ENCODE assay signal across 26 cellular contexts in the genomic region with DNA sequence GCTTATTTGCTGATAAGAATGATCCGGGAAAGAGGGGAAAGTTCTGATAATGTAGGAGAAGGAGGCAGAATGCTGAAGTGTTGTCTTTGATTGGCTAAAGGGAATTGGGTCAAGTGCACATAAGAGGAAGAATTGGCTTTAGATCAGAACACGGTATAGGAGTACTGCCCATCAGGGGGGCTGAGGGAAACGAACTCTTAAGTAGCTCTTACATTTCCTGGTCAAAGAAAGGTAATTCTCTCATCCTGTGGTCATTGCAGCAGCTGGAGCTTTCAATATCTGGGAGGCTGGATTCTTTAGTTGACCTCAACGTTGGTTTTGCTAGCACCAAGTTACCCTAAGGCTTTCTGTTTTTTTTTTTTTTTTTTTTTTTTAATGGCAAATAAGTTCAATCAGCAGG.
DNase-seq lines count a peak whose midpoint lies in the region; ATAC-seq and TF ChIP-seq lines count a peak whose summit lies in the region.
"Had no signal": no experiment of that assay in that cellular context is flagged by ENCODE, and none has a peak within 500 bp of the region (broad histone marks: within the 10 kb centered on the region; RNA-seq: fewer than 3 reads in every experiment).

No MANE protein-coding gene starts in this region.

- H3K4me2 ChIP-seq in PC-3 (ENCODE audit: low read length), result no peak overlapping the region

- H3K9me2 ChIP-seq in PC-3 (replicated peaks; ENCODE audit: low read length), result no peaks in the 10 kb centered on the region

- no peak overlapping the region for H2AFZ ChIP-seq in PC-3 (ENCODE audit: low read length)

- POLR2A ChIA-PET in PC-3 (lab: Charles Lee; ENCODE audit: unreplicated experiment), result no interaction called here

- no peak overlapping the region for H3K4me3 ChIP-seq in PC-3 (ENCODE audit: low read length)
- H3K4me3 ChIP-seq: ascending aorta, SK-N-MC, skin epidermis, stomach, tibial artery had no signal

- no peaks in the 10 kb centered on the region for H3K79me2 ChIP-seq in PC-3 (ENCODE audit: low read length)

- no peaks in the 10 kb centered on the region for H3K36me3 ChIP-seq in PC-3 (ENCODE audit: low read depth, low read length)
- H3K36me3 ChIP-seq: ascending aorta, stomach, tibial artery had no signal

- peak; percentile 24 for DNase-seq in NCI-H510A treated with DMSO at 0.1 percent for 48 hours (lab: John Stamatoyannopoulos, UW)
- DNase-seq in NCI-H510A (lab: John Stamatoyannopoulos, UW), result no peak
- peak; percentile 40 for DNase-seq in NCI-H2029 (lab: John Stamatoyannopoulos, UW)
- no peak for DNase-seq in PC-3
- DNase-seq in activated gamma-delta T cell (lab: John Stamatoyannopoulos, UW), result no peak
- DNase-seq in activated CD4-positive, alpha-beta T cell treated with anti-CD3 and anti-CD28 coated beads, Interleukin-2, amount 50 U/mL, for 1 hour, result no peak
- DNase-seq: ACHN; activated CD4-positive, alpha-beta T cell treated with anti-CD3 and anti-CD28 coated beads for 1 hour; activated CD8-positive, alpha-beta T cell treated with anti-CD3 and anti-CD28 coated beads for 36 hours; activated naive CD8-positive, alpha-beta T cell treated with anti-CD3 and anti-CD28 coated beads, Interleukin-2, amount 10 ng/mL, durations not matched to agents 7 days and 5 days; cortex of kidney; head of caudate nucleus; HFFc6; kidney; midbrain; naive thymus-derived CD8-positive, alpha-beta T cell; NCI-H1105; NCI-H2081 treated with DMSO at 0.1 percent for 48 hours; stomach; T-helper 17 cell; tibial artery had no signal

- no peaks in the 10 kb centered on the region for H3F3A ChIP-seq in PC-3 (ENCODE audit: low read length, unreplicated experiment)

- intact Hi-C loops in PC-3 (cut with micrococcal nuclease), result no loop called here

- H3K9ac ChIP-seq in PC-3 (ENCODE audit: low read length), result no peak overlapping the region

- H4K20me1 ChIP-seq in PC-3 (ENCODE audit: low read length), result no peaks in the 10 kb centered on the region

- TF ChIP-seq CTCF in PC-3 (conservative IDR thresholded peaks at IDR 0.05; ENCODE audit: low read depth, low read length), result no peak

- peak overlapping the region; percentile 39 for H3K27ac ChIP-seq in PC-3 (ENCODE audit: low read length)
- H3K27ac ChIP-seq: ascending aorta, HL-60, SK-N-MC, skin epidermis, tibial artery had no signal

- ATAC-seq in PC-3 (no peak), HG03342 (IDR thresholded peaks at IDR 0.05; ENCODE audit: unreplicated experiment) (no peak)
- ATAC-seq: activated CD8-positive, alpha-beta T cell treated with anti-CD3 and anti-CD28 coated beads for 36 hours; naive thymus-derived CD8-positive, alpha-beta T cell; T-helper 17 cell had no signal

- no TSS peak for BruUV-seq in PC-3 (replicated peaks; lab: Mats Ljungman, UMichigan)

- CTCF ChIA-PET in PC-3 (lab: Charles Lee), result no interaction called here

- peaks cover 16% of the 10 kb centered on the region for H3K4me1 ChIP-seq in PC-3 (ENCODE audit: insufficient read depth, low read length)

- H3K9me3 ChIP-seq in PC-3 (ENCODE audit: low read length), result no peaks in the 10 kb centered on the region
- H3K9me3 ChIP-seq: ascending aorta, stomach, tibial artery had no signal

- no peaks in the 10 kb centered on the region for H3K27me3 ChIP-seq in PC-3 (ENCODE audit: low read length)
- H3K27me3 ChIP-seq: ascending aorta, stomach, tibial artery had no signal

Comparison
In these comparisons a context has a peak if more than half of its experiments do, and no peak if none do; other contexts are left out.
1. DNase-seq: peak in NCI-H510A treated with DMSO at 0.1 percent for 48 hours (single experiment) and NCI-H2029 (single experiment); none in NCI-H510A (single experiment), PC-3 (single experiment), activated gamma-delta T cell (single experiment) and activated CD4-positive, alpha-beta T cell treated with anti-CD3 and anti-CD28 coated beads, Interleukin-2, amount 50 U/mL, for 1 hour (single experiment).